ENCODE assay signal across 8 cellular contexts in the genomic region with DNA sequence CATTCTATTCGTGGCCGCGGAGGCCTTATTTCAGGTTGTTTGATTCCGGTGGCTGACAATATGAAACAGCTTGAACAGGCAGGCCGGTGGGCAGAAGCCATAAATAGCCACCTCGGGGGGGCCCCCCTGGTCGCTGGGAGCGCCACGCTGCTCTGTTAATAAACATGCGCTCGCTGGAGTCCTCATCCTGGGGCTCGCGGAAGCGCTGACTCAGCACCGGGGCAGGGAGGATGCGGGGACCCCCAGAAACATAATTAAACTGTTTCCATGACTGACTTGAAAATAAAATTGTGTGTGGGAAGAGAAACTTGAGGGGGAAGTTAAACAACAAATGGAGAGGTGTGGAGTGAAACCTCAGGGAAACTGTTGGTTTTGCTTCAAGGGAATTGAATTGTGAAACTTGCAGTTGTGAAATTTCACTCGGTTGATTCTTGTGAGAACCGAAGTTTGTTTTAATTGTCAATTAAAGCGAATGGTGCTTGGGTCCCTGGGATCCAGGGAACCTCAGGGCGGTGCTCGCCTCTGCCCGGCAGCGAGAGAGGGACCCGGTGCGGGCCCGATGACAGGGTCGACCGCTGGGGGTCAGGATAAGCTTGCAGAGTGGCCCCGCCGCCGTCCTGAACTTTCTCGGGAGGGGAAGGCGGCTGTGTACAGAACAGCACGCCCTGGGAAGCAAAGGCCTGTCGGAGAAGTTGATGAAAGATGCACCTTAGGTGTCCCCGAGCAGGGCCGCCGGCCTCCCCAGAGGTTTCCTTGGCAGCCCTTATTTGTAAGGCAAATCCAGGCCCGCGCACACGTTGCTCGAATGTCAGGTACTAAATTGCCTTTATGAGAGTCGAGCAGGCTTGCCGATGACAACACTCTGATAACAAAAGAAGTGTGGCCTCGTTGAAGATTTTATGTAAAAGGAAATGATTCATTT.
DNase-seq lines count a peak whose midpoint lies in the region; ATAC-seq, FAIRE-seq and TF ChIP-seq lines count a peak whose summit lies in the region.

No MANE protein-coding gene starts in this region.

- H3K36me3 Mint-ChIP-seq in T-helper 17 cell (ENCODE audit: low read depth) (peaks cover 3% of the 10 kb centered on the region), mesothelial cell of epicardium (no peaks in the 10 kb centered on the region)

- H3K27ac ChIP-seq in effector memory CD4-positive, alpha-beta T cell (ENCODE audit: insufficient read depth, low read length, poor library complexity, severe bottlenecking): no peak overlapping the region

- H3K36me3 ChIP-seq in effector memory CD4-positive, alpha-beta T cell (ENCODE audit: control insufficient read depth, insufficient read depth, low read length): no peaks in the 10 kb centered on the region

- H3K27ac Mint-ChIP-seq in T-helper 17 cell: no peak overlapping the region
- peak overlapping the region; percentile 1 for H3K27ac Mint-ChIP-seq in mesothelial cell of epicardium

- H3K4me1 Mint-ChIP-seq in T-helper 17 cell: peaks cover 9% of the 10 kb centered on the region
- H3K4me1 Mint-ChIP-seq in mesothelial cell of epicardium: peaks cover 37% of the 10 kb centered on the region

- ATAC-seq in HG03378 (IDR thresholded peaks at IDR 0.05; ENCODE audit: unreplicated experiment): peak; percentile 70
- ATAC-seq in T-helper 17 cell: peak; percentile 55

- H3K9me3 Mint-ChIP-seq in mesothelial cell of epicardium: no peaks in the 10 kb centered on the region

- H3K27me3 Mint-ChIP-seq in T-helper 17 cell (peaks cover 76% of the 10 kb centered on the region), mesothelial cell of epicardium (ENCODE audit: low read depth) (peaks cover 53% of the 10 kb centered on the region)

- FAIRE-seq in GM19239 (lab: Jason Lieb, UNC): peak; percentile 82

- no peak for TF ChIP-seq CTCF in AG10803 (conservative IDR thresholded peaks at IDR 0.05; ENCODE audit: low read length)
- TF ChIP-seq CTCF in mesothelial cell of epicardium (IDR thresholded peaks at IDR 0.05; ENCODE audit: unreplicated experiment): no peak

- H3K9me3 ChIP-seq in T-helper 17 cell (ENCODE audit: control insufficient read depth, low read length, poor library complexity, severe bottlenecking): no peaks in the 10 kb centered on the region
- H3K9me3 ChIP-seq in effector memory CD4-positive, alpha-beta T cell (ENCODE audit: control insufficient read depth, low read length): no peaks in the 10 kb centered on the region

- H3K4me3 ChIP-seq in AG10803 (ENCODE audit: low read length): no peak overlapping the region
- H3K4me3 ChIP-seq in effector memory CD4-positive, alpha-beta T cell (ENCODE audit: insufficient read depth, low read depth, low read length, poor library complexity, severe bottlenecking): peak overlapping the region; percentile 37

- DNase-seq in AG10803 (ENCODE audit: low read depth): peak; percentile 16
- peak; percentile 31 for DNase-seq in GM19239 (ENCODE audit: insufficient read length, low spot score)
- no peak for DNase-seq in T-helper 17 cell
- no peak for DNase-seq in effector memory CD4-positive, alpha-beta T cell
- DNase-seq in mesothelial cell of epicardium (ENCODE audit: low spot score in 2 of 2, unreplicated experiment in 2 of 2): peak in 1 of 2 experiments; percentile 53
- peak; percentile 15 to 26 for DNase-seq in stimulated activated CD8-positive, alpha-beta memory T cell treated with anti-CD3 and anti-CD28 coated beads, Interleukin-7, amount 100 ng/mL, for 4 hours (ENCODE audit: low read depth in 2 of 2)
- no peak for DNase-seq in NCI-H1930 (lab: John Stamatoyannopoulos, UW)

- H3K4me1 ChIP-seq in effector memory CD4-positive, alpha-beta T cell (ENCODE audit: control insufficient read depth, insufficient read depth, low read length, poor library complexity, severe bottlenecking): peaks cover 5% of the 10 kb centered on the region

- H3K27me3 ChIP-seq in effector memory CD4-positive, alpha-beta T cell (replicated peaks; ENCODE audit: control insufficient read depth, insufficient read depth, low read length, poor library complexity, severe bottlenecking): no peaks in the 10 kb centered on the region

- H3K4me3 Mint-ChIP-seq in T-helper 17 cell (peak overlapping the region; percentile 92), mesothelial cell of epicardium (peak overlapping the region; percentile 51)

Comparison
In these comparisons a context has a peak if more than half of its experiments do, and no peak if none do; other contexts are left out.
1. DNase-seq: peak in AG10803 (single experiment), GM19239 (single experiment) and stimulated activated CD8-positive, alpha-beta memory T cell treated with anti-CD3 and anti-CD28 coated beads, Interleukin-7, amount 100 ng/mL, for 4 hours (2 of 2); none in T-helper 17 cell (0 of 3), effector memory CD4-positive, alpha-beta T cell (0 of 3) and NCI-H1930 (0 of 2).